23 cellular contexts compared by ENCODE assay signal in the genomic region with DNA sequence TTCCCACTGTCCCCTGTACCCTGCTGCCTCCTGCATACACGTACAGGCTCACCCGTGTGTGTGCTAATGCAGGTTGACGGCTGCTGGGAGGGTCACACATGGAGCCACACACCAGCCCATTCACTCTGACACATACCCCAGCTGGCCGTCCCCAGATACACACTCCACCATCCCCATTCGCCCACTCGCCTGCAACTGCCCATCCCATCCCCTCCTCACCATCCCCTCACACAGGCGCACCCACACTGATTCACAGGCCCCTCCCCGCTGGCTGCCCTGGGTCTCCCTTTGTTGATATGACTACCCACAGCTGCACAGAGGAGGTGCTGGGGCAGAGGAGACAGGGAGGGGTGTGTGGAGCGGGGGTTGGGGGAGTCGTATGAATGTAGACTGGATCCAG.
"Had no signal": no experiment of that assay in that cellular context is flagged by ENCODE, and none has a peak within 500 bp of the region (broad histone marks: within the 10 kb centered on the region; RNA-seq: fewer than 3 reads in every experiment).

No MANE protein-coding gene starts in this region.

- H3K27me3 ChIP-seq: body of pancreas, foreskin keratinocyte, suprapubic skin, vagina had no signal

- ATAC-seq: activated CD4-positive, CD25-positive, alpha-beta regulatory T cell treated with anti-CD3 and anti-CD28 coated beads, Interleukin-2, amount 50 U/mL, for 24 hours; body of pancreas; foreskin keratinocyte; left lung; natural killer cell; stimulated activated naive CD8-positive, alpha-beta T cell treated with anti-CD3 and anti-CD28 coated beads, Interleukin-15, amount 100 ng/mL, for 72 hours had no signal

- H3K9me3 Mint-ChIP-seq: activated CD4-positive, alpha-beta memory T cell treated with anti-CD3 and anti-CD28 coated beads, Interleukin-2, amount 10 ng/mL, durations not matched to agents 7 days and 5 days; activated CD4-positive, alpha-beta T cell treated with anti-CD3 and anti-CD28 coated beads, Interleukin-2, amount 10 ng/mL, durations not matched to agents 24 days and 14 days; activated naive CD4-positive, alpha-beta T cell treated with anti-CD3 and anti-CD28 coated beads, Interleukin-2, amount 10 ng/mL, durations not matched to agents 7 days and 5 days; natural killer cell; stimulated activated naive CD8-positive, alpha-beta T cell treated with anti-CD3 and anti-CD28 coated beads, Interleukin-15, amount 100 ng/mL, for 72 hours had no signal

- H3K4me1 Mint-ChIP-seq: activated CD4-positive, alpha-beta memory T cell treated with anti-CD3 and anti-CD28 coated beads, Interleukin-2, amount 10 ng/mL, durations not matched to agents 7 days and 5 days; activated CD4-positive, alpha-beta T cell treated with anti-CD3 and anti-CD28 coated beads, Interleukin-2, amount 10 ng/mL, durations not matched to agents 24 days and 14 days; activated naive CD4-positive, alpha-beta T cell treated with anti-CD3 and anti-CD28 coated beads, Interleukin-2, amount 10 ng/mL, durations not matched to agents 7 days and 5 days; natural killer cell; stimulated activated naive CD8-positive, alpha-beta T cell treated with anti-CD3 and anti-CD28 coated beads, Interleukin-15, amount 100 ng/mL, for 72 hours had no signal

- H3K36me3 ChIP-seq: left lung, suprapubic skin, vagina had no signal

- H3K4me3 Mint-ChIP-seq: activated CD4-positive, alpha-beta memory T cell treated with anti-CD3 and anti-CD28 coated beads, Interleukin-2, amount 10 ng/mL, durations not matched to agents 7 days and 5 days; activated CD4-positive, alpha-beta T cell treated with anti-CD3 and anti-CD28 coated beads, Interleukin-2, amount 10 ng/mL, durations not matched to agents 24 days and 14 days; activated naive CD4-positive, alpha-beta T cell treated with anti-CD3 and anti-CD28 coated beads, Interleukin-2, amount 10 ng/mL, durations not matched to agents 7 days and 5 days; natural killer cell; stimulated activated naive CD8-positive, alpha-beta T cell treated with anti-CD3 and anti-CD28 coated beads, Interleukin-15, amount 100 ng/mL, for 72 hours had no signal

- H3K27ac Mint-ChIP-seq: activated CD4-positive, alpha-beta memory T cell treated with anti-CD3 and anti-CD28 coated beads, Interleukin-2, amount 10 ng/mL, durations not matched to agents 7 days and 5 days; activated CD4-positive, alpha-beta T cell treated with anti-CD3 and anti-CD28 coated beads, Interleukin-2, amount 10 ng/mL, durations not matched to agents 24 days and 14 days; activated naive CD4-positive, alpha-beta T cell treated with anti-CD3 and anti-CD28 coated beads, Interleukin-2, amount 10 ng/mL, durations not matched to agents 7 days and 5 days; natural killer cell had no signal

- H3K4me3 ChIP-seq: body of pancreas, left lung, suprapubic skin, vagina had no signal

- H3K4me1 ChIP-seq: body of pancreas, foreskin keratinocyte, left lung, suprapubic skin had no signal

- H3K9me3 ChIP-seq: body of pancreas, left lung, suprapubic skin, vagina had no signal

- DNase-seq: activated CD4-positive, alpha-beta memory T cell treated with anti-CD3 and anti-CD28 coated beads, Interleukin-2, amount 10 ng/mL, durations not matched to agents 7 days and 5 days; activated CD4-positive, alpha-beta T cell treated with anti-CD3 and anti-CD28 coated beads, Interleukin-2, amount 10 ng/mL, durations not matched to agents 24 days and 14 days; activated effector memory CD4-positive, alpha-beta T cell treated with anti-CD3 and anti-CD28 coated beads, Interleukin-2, amount 50 U/mL, for 16 hours; activated naive CD4-positive, alpha-beta T cell treated with anti-CD3 and anti-CD28 coated beads, Interleukin-2, amount 10 ng/mL, durations not matched to agents 7 days and 5 days; body of pancreas; dermis blood vessel endothelial cell; effector CD8-positive, alpha-beta T cell; erythroblast; foreskin keratinocyte; kidney glomerular epithelial cell; left lung; midbrain; natural killer cell; occipital lobe; posterior cingulate gyrus; stimulated activated CD4-positive, alpha-beta T cell treated with anti-CD3 and anti-CD28 coated beads, Interleukin-12 subunit alpha, Interleukin-12 subunit beta, amount 100 ng/mL, for 4 hours; stimulated activated CD4-positive, alpha-beta T cell treated with anti-CD3 and anti-CD28 coated beads, Interleukin-4, amount 100 ng/mL, for 4 hours; stimulated activated naive CD8-positive, alpha-beta T cell treated with anti-CD3 and anti-CD28 coated beads, Interleukin-15, amount 100 ng/mL, for 72 hours; T-helper 2 cell; trophoblast cell had no signal

- H3K27ac ChIP-seq: body of pancreas, foreskin keratinocyte, left lung, suprapubic skin, vagina had no signal

- H3K36me3 Mint-ChIP-seq: activated naive CD4-positive, alpha-beta T cell treated with anti-CD3 and anti-CD28 coated beads, Interleukin-2, amount 10 ng/mL, durations not matched to agents 7 days and 5 days; natural killer cell had no signal
